1 cellular context compared by ENCODE assay signal in genomic region chr5:96934695-96935555, GRCh38.
TF ChIP-seq lines count a peak whose summit lies in the region.

No MANE protein-coding gene starts in this region.

TF ChIP-seq in HepG2, 621 proteins besides CTCF, POLR2A, EP300 and RAD21 (continued from another document and continues in another):
- TF ChIP-seq TSC22D2 (CRISPR knock-in tag; IDR thresholded peaks at IDR 0.05; ENCODE audit: borderline replicate concordance), result peak; percentile 86; the same call in 1 of the 2 replicates
- no peak for TF ChIP-seq ZNF737 (CRISPR knock-in tag; IDR thresholded peaks at IDR 0.05; ENCODE audit: borderline replicate concordance)
- TF ChIP-seq ZNF7 (CRISPR knock-in tag; IDR thresholded peaks at IDR 0.05), result no peak
- TF ChIP-seq TEAD2 (CRISPR knock-in tag; IDR thresholded peaks at IDR 0.05), result 0 out of 2 replicates have a peak, but pooled peaks have one; percentile 13
- TF ChIP-seq ZNF580 (CRISPR knock-in tag; IDR thresholded peaks at IDR 0.05; ENCODE audit: borderline replicate concordance, low read depth), result no peak
- peak; percentile 81; the same call in 1 of the 2 replicates for TF ChIP-seq DNMT3B (CRISPR knock-in tag; conservative IDR thresholded peaks at IDR 0.05)
- TF ChIP-seq, protein P1, sequence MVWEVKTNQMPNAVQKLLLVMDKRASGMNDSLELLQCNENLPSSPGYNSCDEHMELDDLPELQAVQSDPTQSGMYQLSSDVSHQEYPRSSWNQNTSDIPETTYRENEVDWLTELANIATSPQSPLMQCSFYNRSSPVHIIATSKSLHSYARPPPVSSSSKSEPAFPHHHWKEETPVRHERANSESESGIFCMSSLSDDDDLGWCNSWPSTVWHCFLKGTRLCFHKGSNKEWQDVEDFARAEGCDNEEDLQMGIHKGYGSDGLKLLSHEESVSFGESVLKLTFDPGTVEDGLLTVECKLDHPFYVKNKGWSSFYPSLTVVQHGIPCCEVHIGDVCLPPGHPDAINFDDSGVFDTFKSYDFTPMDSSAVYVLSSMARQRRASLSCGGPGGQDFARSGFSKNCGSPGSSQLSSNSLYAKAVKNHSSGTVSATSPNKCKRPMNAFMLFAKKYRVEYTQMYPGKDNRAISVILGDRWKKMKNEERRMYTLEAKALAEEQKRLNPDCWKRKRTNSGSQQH (CRISPR knock-in tag; IDR thresholded peaks at IDR 0.05; ENCODE audit: low read depth), result no peak; the same call in 1 of the 2 replicates
- peak; percentile 74 for TF ChIP-seq SP5 (CRISPR knock-in tag; IDR thresholded peaks at IDR 0.05; ENCODE audit: borderline replicate concordance, low read depth)
- TF ChIP-seq ZNF460 (CRISPR knock-in tag; IDR thresholded peaks at IDR 0.05; ENCODE audit: borderline replicate concordance), result no peak; the same call in 1 of the 2 replicates
- no peak for TF ChIP-seq MTA3 (CRISPR knock-in tag; IDR thresholded peaks at IDR 0.05)
- 0 out of 2 replicates have a peak, but pooled peaks have one; percentile 8 for TF ChIP-seq KDM1A (CRISPR knock-in tag; IDR thresholded peaks at IDR 0.05)
- no peak for TF ChIP-seq FLYWCH1 (CRISPR knock-in tag; IDR thresholded peaks at IDR 0.05)
- TF ChIP-seq ZNF598 (CRISPR knock-in tag; IDR thresholded peaks at IDR 0.05; ENCODE audit: borderline replicate concordance), result peak; percentile 62; the same call in 1 of the 2 replicates
- TF ChIP-seq SIX4 (CRISPR knock-in tag; IDR thresholded peaks at IDR 0.05), result peak; percentile 49
- TF ChIP-seq SMAD3 (CRISPR knock-in tag; IDR thresholded peaks at IDR 0.05), result no peak
- TF ChIP-seq, protein P2, sequence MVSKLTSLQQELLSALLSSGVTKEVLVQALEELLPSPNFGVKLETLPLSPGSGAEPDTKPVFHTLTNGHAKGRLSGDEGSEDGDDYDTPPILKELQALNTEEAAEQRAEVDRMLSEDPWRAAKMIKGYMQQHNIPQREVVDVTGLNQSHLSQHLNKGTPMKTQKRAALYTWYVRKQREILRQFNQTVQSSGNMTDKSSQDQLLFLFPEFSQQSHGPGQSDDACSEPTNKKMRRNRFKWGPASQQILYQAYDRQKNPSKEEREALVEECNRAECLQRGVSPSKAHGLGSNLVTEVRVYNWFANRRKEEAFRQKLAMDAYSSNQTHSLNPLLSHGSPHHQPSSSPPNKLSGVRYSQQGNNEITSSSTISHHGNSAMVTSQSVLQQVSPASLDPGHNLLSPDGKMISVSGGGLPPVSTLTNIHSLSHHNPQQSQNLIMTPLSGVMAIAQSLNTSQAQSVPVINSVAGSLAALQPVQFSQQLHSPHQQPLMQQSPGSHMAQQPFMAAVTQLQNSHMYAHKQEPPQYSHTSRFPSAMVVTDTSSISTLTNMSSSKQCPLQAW (CRISPR knock-in tag; IDR thresholded peaks at IDR 0.05), result no peak
- 0 out of 2 replicates have a peak, but pooled peaks have one; percentile 19 for TF ChIP-seq ZNF232 (CRISPR knock-in tag; IDR thresholded peaks at IDR 0.05; ENCODE audit: borderline replicate concordance)
- peak; percentile 65 for TF ChIP-seq HMG20B (CRISPR knock-in tag; conservative IDR thresholded peaks at IDR 0.05)
- TF ChIP-seq ZBTB21 (CRISPR knock-in tag; IDR thresholded peaks at IDR 0.05), result no peak
- no peak for TF ChIP-seq ZNF20 (CRISPR knock-in tag; IDR thresholded peaks at IDR 0.05)
- TF ChIP-seq BCLAF1 (IDR thresholded peaks at IDR 0.05), result no peak
- no peak for TF ChIP-seq ZNF205 (CRISPR knock-in tag; IDR thresholded peaks at IDR 0.05)
- no peak for TF ChIP-seq ZNF782 (CRISPR knock-in tag; IDR thresholded peaks at IDR 0.05; ENCODE audit: borderline replicate concordance)
- TF ChIP-seq ZNF556 (CRISPR knock-in tag; IDR thresholded peaks at IDR 0.05; ENCODE audit: borderline replicate concordance), result peak; percentile 65; the same call in 1 of the 2 replicates
- TF ChIP-seq CBX1 (IDR thresholded peaks at IDR 0.05; ENCODE audit: low read depth), result peak; percentile 28
- peak; percentile 83 for TF ChIP-seq DMAP1 (CRISPR knock-in tag; IDR thresholded peaks at IDR 0.05)
- peak; percentile 68 to 74; a peak in 3 of 4 replicates for TF ChIP-seq HMGXB4 (CRISPR knock-in tag; IDR thresholded peaks at IDR 0.05; ENCODE audit: borderline replicate concordance in 1 of 2, low read depth in 1 of 2)
- peak; percentile 76; the same call in 1 of the 2 replicates for TF ChIP-seq PAX8 (CRISPR knock-in tag; IDR thresholded peaks at IDR 0.05; ENCODE audit: borderline replicate concordance)
- TF ChIP-seq ZNF552 (CRISPR knock-in tag; IDR thresholded peaks at IDR 0.05; ENCODE audit: borderline replicate concordance), result peak; percentile 87; the same call in 1 of the 2 replicates
- TF ChIP-seq ZNF354B (CRISPR knock-in tag; IDR thresholded peaks at IDR 0.05), result peak; percentile 72; the same call in 1 of the 2 replicates
- TF ChIP-seq ZBTB40 (IDR thresholded peaks at IDR 0.05), result no peak
- peak; percentile 40; the same call in 1 of the 2 replicates for TF ChIP-seq ZBTB40 (CRISPR knock-in tag; IDR thresholded peaks at IDR 0.05)
- TF ChIP-seq MEIS1 (CRISPR knock-in tag; IDR thresholded peaks at IDR 0.05; ENCODE audit: borderline replicate concordance), result peak; percentile 82; the same call in 1 of the 2 replicates
- TF ChIP-seq FOXP1 (IDR thresholded peaks at IDR 0.05), result no peak
- no peak; the same call in 1 of the 2 replicates for TF ChIP-seq FOXP1 (CRISPR knock-in tag; IDR thresholded peaks at IDR 0.05)
- TF ChIP-seq KAT8 (CRISPR knock-in tag; IDR thresholded peaks at IDR 0.05), result peak; percentile 90
- TF ChIP-seq NCOA5 (CRISPR knock-in tag; IDR thresholded peaks at IDR 0.05), result no peak
- no peak for TF ChIP-seq ADNP (CRISPR knock-in tag; IDR thresholded peaks at IDR 0.05)
- TF ChIP-seq JDP2 (CRISPR knock-in tag; IDR thresholded peaks at IDR 0.05; ENCODE audit: borderline replicate concordance), result no peak
- no peak for TF ChIP-seq NFIC (IDR thresholded peaks at IDR 0.05; ENCODE audit: low read length)
- TF ChIP-seq PLRG1 (conservative IDR thresholded peaks at IDR 0.05), result no peak
- 0 out of 2 replicates have a peak, but pooled peaks have one; percentile 59 for TF ChIP-seq ZNF337 (CRISPR knock-in tag; IDR thresholded peaks at IDR 0.05; ENCODE audit: borderline replicate concordance, low read depth)
- no peak for TF ChIP-seq ZNF660 (CRISPR knock-in tag; IDR thresholded peaks at IDR 0.05; ENCODE audit: borderline replicate concordance, low read depth)
- no peak for TF ChIP-seq PAF1 (CRISPR knock-in tag; IDR thresholded peaks at IDR 0.05)
- TF ChIP-seq FIP1L1 (IDR thresholded peaks at IDR 0.05; ENCODE audit: borderline replicate concordance, insufficient read depth, low read depth, low read length), result peak; percentile 74; the same call in 1 of the 2 replicates
- no peak for TF ChIP-seq NFE2L2 (IDR thresholded peaks at IDR 0.05; ENCODE audit: low read length)
- TF ChIP-seq, protein P3, sequence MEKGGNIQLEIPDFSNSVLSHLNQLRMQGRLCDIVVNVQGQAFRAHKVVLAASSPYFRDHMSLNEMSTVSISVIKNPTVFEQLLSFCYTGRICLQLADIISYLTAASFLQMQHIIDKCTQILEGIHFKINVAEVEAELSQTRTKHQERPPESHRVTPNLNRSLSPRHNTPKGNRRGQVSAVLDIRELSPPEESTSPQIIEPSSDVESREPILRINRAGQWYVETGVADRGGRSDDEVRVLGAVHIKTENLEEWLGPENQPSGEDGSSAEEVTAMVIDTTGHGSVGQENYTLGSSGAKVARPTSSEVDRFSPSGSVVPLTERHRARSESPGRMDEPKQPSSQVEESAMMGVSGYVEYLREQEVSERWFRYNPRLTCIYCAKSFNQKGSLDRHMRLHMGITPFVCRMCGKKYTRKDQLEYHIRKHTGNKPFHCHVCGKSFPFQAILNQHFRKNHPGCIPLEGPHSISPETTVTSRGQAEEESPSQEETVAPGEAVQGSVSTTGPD (CRISPR knock-in tag; IDR thresholded peaks at IDR 0.05), result no peak
